In genomic region chr4:72489267-72489666, GRCh38 we compare ENCODE assay signal across 22 cellular contexts.
DNase-seq lines count a peak whose midpoint lies in the region; ATAC-seq and TF ChIP-seq lines count a peak whose summit lies in the region.
"Had no signal": no experiment of that assay in that cellular context is flagged by ENCODE, and none has a peak within 500 bp of the region (broad histone marks: within the 10 kb centered on the region; RNA-seq: fewer than 3 reads in every experiment).

No MANE protein-coding gene starts in this region.

- H3K4me3 ChIP-seq in choroid plexus epithelial cell (ENCODE audit: low read depth, low read length) = no peak overlapping the region
- H3K4me3 ChIP-seq: coronary artery, PC-9, right lobe of liver, stomach, upper lobe of right lung had no signal

- no peak overlapping the region for H3K4me3 Mint-ChIP-seq in activated T-helper 17 cell treated with anti-CD3 and anti-CD28 coated beads, Interleukin-2, amount 50 U/mL, for 72 hours
- H3K4me3 Mint-ChIP-seq in mesothelial cell of epicardium = no peak overlapping the region
- H3K4me3 Mint-ChIP-seq: activated CD4-positive, alpha-beta T cell treated with anti-CD3 and anti-CD28 coated beads, Interleukin-2, amount 10 ng/mL, durations not matched to agents 7 days and 5 days had no signal

- DNase-seq in AG09319 (ENCODE audit: extremely low read depth, low read depth) (peak; percentile 31), OCI-M1 (lab: John Stamatoyannopoulos, UW) (peak; percentile 43), choroid plexus epithelial cell (ENCODE audit: low read depth) (peak; percentile 61), iris pigment epithelial cell (ENCODE audit: low read depth) (peak; percentile 51), NCI-H1436 treated with DMSO at 0.1 percent for 48 hours (lab: John Stamatoyannopoulos, UW) (no peak), middle frontal gyrus (ENCODE audit: extremely low spot score, low spot score) (no peak), mesothelial cell of epicardium (ENCODE audit: low spot score in 2 of 2, unreplicated experiment in 2 of 2) (no peak)
- DNase-seq: activated CD4-positive, alpha-beta T cell treated with anti-CD3 and anti-CD28 coated beads, Interleukin-2, amount 10 ng/mL, durations not matched to agents 7 days and 5 days; activated CD8-positive, alpha-beta memory T cell treated with anti-CD3 and anti-CD28 coated beads, Interleukin-2, amount 50 U/mL, for 48 hours; activated gamma-delta T cell treated with Interleukin-2 at 50 U/mL for 16 hours; anterior cingulate cortex; MM.1S; NCI-H2081; NCI-H526; nucleus accumbens; PC-9; right lobe of liver; stomach; upper lobe of right lung had no signal

- H3K27me3 Mint-ChIP-seq in activated T-helper 17 cell treated with anti-CD3 and anti-CD28 coated beads, Interleukin-2, amount 50 U/mL, for 72 hours = no peaks in the 10 kb centered on the region
- no peaks in the 10 kb centered on the region for H3K27me3 Mint-ChIP-seq in mesothelial cell of epicardium (ENCODE audit: low read depth)
- H3K27me3 Mint-ChIP-seq: activated CD4-positive, alpha-beta T cell treated with anti-CD3 and anti-CD28 coated beads, Interleukin-2, amount 10 ng/mL, durations not matched to agents 7 days and 5 days had no signal

- peaks cover 5% of the 10 kb centered on the region for H3K9me3 Mint-ChIP-seq in activated T-helper 17 cell treated with anti-CD3 and anti-CD28 coated beads, Interleukin-2, amount 50 U/mL, for 72 hours
- peaks cover 5% of the 10 kb centered on the region for H3K9me3 Mint-ChIP-seq in mesothelial cell of epicardium

- H3K4me1 Mint-ChIP-seq in activated T-helper 17 cell treated with anti-CD3 and anti-CD28 coated beads, Interleukin-2, amount 50 U/mL, for 72 hours = no peaks in the 10 kb centered on the region
- H3K4me1 Mint-ChIP-seq in mesothelial cell of epicardium = no peaks in the 10 kb centered on the region
- H3K4me1 Mint-ChIP-seq: activated CD4-positive, alpha-beta T cell treated with anti-CD3 and anti-CD28 coated beads, Interleukin-2, amount 10 ng/mL, durations not matched to agents 7 days and 5 days had no signal

- no peaks in the 10 kb centered on the region for H3K36me3 Mint-ChIP-seq in activated T-helper 17 cell treated with anti-CD3 and anti-CD28 coated beads, Interleukin-2, amount 50 U/mL, for 72 hours (ENCODE audit: low read depth)
- H3K36me3 Mint-ChIP-seq in mesothelial cell of epicardium = peaks cover 3% of the 10 kb centered on the region

- ATAC-seq in activated T-helper 17 cell treated with anti-CD3 and anti-CD28 coated beads, Interleukin-2, amount 50 U/mL, for 72 hours (replicated peaks) = no peak
- ATAC-seq: left lobe of liver, right lobe of liver, upper lobe of right lung had no signal

- TF ChIP-seq CTCF in AG09319 (IDR thresholded peaks at IDR 0.05; ENCODE audit: low read depth, low read length) = no peak
- no peak for TF ChIP-seq CTCF in choroid plexus epithelial cell (conservative IDR thresholded peaks at IDR 0.05; ENCODE audit: low read depth, low read length)
- no peak for TF ChIP-seq CTCF in mesothelial cell of epicardium (IDR thresholded peaks at IDR 0.05; ENCODE audit: unreplicated experiment)

- H3K27ac Mint-ChIP-seq in activated T-helper 17 cell treated with anti-CD3 and anti-CD28 coated beads, Interleukin-2, amount 50 U/mL, for 72 hours = no peak overlapping the region
- no peak overlapping the region for H3K27ac Mint-ChIP-seq in mesothelial cell of epicardium
- H3K27ac Mint-ChIP-seq: activated CD4-positive, alpha-beta T cell treated with anti-CD3 and anti-CD28 coated beads, Interleukin-2, amount 10 ng/mL, durations not matched to agents 7 days and 5 days had no signal

Comparison
In these comparisons a context has a peak if more than half of its experiments do, and no peak if none do; other contexts are left out.
1. DNase-seq: peak in AG09319 (single experiment), OCI-M1 (single experiment), choroid plexus epithelial cell (single experiment) and iris pigment epithelial cell (single experiment); none in NCI-H1436 treated with DMSO at 0.1 percent for 48 hours (single experiment), middle frontal gyrus (single experiment) and mesothelial cell of epicardium (0 of 2).